37 cellular contexts compared by ENCODE assay signal in genomic region chr18:5110288-5110687, GRCh38.
DNase-seq lines count a peak whose midpoint lies in the region; ATAC-seq, FAIRE-seq and TF ChIP-seq lines count a peak whose summit lies in the region.
"Had no signal": no experiment of that assay in that cellular context is flagged by ENCODE, and none has a peak within 500 bp of the region (broad histone marks: within the 10 kb centered on the region; RNA-seq: fewer than 3 reads in every experiment).

No MANE protein-coding gene starts in this region.

- no peaks in the 10 kb centered on the region for H3K4me1 Mint-ChIP-seq in effector memory CD8-positive, alpha-beta T cell (ENCODE audit: low read depth in 2 of 2)
- H3K4me1 Mint-ChIP-seq: B cell; CD14-positive monocyte; CD4-positive, alpha-beta memory T cell had no signal

- no peak for TF ChIP-seq EP300 in SK-N-SH (IDR thresholded peaks at IDR 0.05; ENCODE audit: borderline replicate concordance in 1 of 2, low read depth in 1 of 2, low read length in 1 of 2)

- no peaks in the 10 kb centered on the region for H3K36me3 Mint-ChIP-seq in effector memory CD8-positive, alpha-beta T cell (ENCODE audit: insufficient read depth)
- H3K36me3 Mint-ChIP-seq: CD14-positive monocyte; CD4-positive, alpha-beta memory T cell; CD4-positive, CD25-positive, alpha-beta regulatory T cell; CD8-positive, alpha-beta memory T cell; CD8-positive, alpha-beta T cell had no signal

- DNase-seq in NCI-H82 (lab: John Stamatoyannopoulos, UW): peak; percentile 18
- DNase-seq in NCI-H82 treated with DMSO at 0.1 percent for 48 hours (lab: John Stamatoyannopoulos, UW; ENCODE audit: unreplicated experiment): no peak
- DNase-seq in SK-N-DZ (ENCODE audit: low spot score): peak; percentile 81
- no peak for DNase-seq in SK-N-SH
- DNase-seq in effector memory CD8-positive, alpha-beta T cell: no peak
- DNase-seq in H54 (ENCODE audit: insufficient read length, low spot score): no peak
- DNase-seq in small intestine: no peak
- DNase-seq: 8988T; ACHN; AML-193; BE2C; C1 segment of cervical spinal cord; Caco-2; Calu3; CD4-positive, alpha-beta memory T cell; CD4-positive, alpha-beta T cell; CD4-positive, CD25-positive, alpha-beta regulatory T cell; CD8-positive, alpha-beta memory T cell; CD8-positive, alpha-beta T cell; COR-L47; DMS 273 treated with DMSO at 0.1 percent for 48 hours; DMS153; DMS53; DMS79; DMS79 treated with DMSO at 0.1 percent for 48 hours; DND-41; EL had no signal

- no peak overlapping the region for H3K4me2 ChIP-seq in SK-N-SH
- H3K4me2 ChIP-seq: A549; BLaER1; BLaER1 treated with 17β-estradiol and CSF1 and Interleukin-3, amounts not matched to agents 10 nM and 100 nM had no signal

- no peak overlapping the region for H3K9ac ChIP-seq in SK-N-SH
- H3K9ac ChIP-seq: BLaER1; BLaER1 treated with 17β-estradiol and CSF1 and Interleukin-3, amounts not matched to agents 10 nM and 100 nM had no signal

- H3K9me2 ChIP-seq in SK-N-SH: no peaks in the 10 kb centered on the region

- TF ChIP-seq RAD21 in SK-N-SH (IDR thresholded peaks at IDR 0.05; ENCODE audit: low read length): no peak

- H3K4me1 ChIP-seq in SK-N-SH (ENCODE audit: control insufficient read depth in 1 of 2, insufficient read depth in 2 of 2, low read depth in 1 of 2, low read length in 1 of 2) (no peaks in the 10 kb centered on the region), small intestine (ENCODE audit: control insufficient read depth in 2 of 2, insufficient read depth in 1 of 2, low read depth in 1 of 2, low read length in 1 of 2) (no peaks in the 10 kb centered on the region)
- H3K4me1 ChIP-seq: A549, BE2C, BLaER1, Caco-2 had no signal

- no peaks in the 10 kb centered on the region for H3K79me2 ChIP-seq in SK-N-SH (ENCODE audit: insufficient read depth)

- no peaks in the 10 kb centered on the region for H3K9me3 ChIP-seq in SK-N-SH
- H3K9me3 ChIP-seq in small intestine (ENCODE audit: control insufficient read depth, low read depth): no peaks in the 10 kb centered on the region
- H3K9me3 ChIP-seq: A549, BE2C, BLaER1, Caco-2 had no signal

- H3K27ac ChIP-seq in SK-N-SH (ENCODE audit: low read depth in 2 of 2, low read length in 1 of 2) (no peak overlapping the region), small intestine (ENCODE audit: low read depth in 1 of 2, low read length in 1 of 2) (no peak overlapping the region)
- H3K27ac ChIP-seq: 22Rv1; A549; BLaER1; BLaER1 treated with 17β-estradiol and CSF1 and Interleukin-3, amounts not matched to agents 10 nM and 100 nM; C4-2B had no signal

- H3K36me3 ChIP-seq in SK-N-SH (replicated peaks in 1 of 2; ENCODE audit: control insufficient read depth in 1 of 2, insufficient read depth in 2 of 2, low read length in 1 of 2) (no peaks in the 10 kb centered on the region), small intestine (ENCODE audit: control insufficient read depth in 2 of 2, insufficient read depth in 2 of 2, low read length in 2 of 2) (no peaks in the 10 kb centered on the region)
- H3K36me3 ChIP-seq: BE2C; BLaER1; BLaER1 treated with 17β-estradiol and CSF1 and Interleukin-3, amounts not matched to agents 10 nM and 100 nM had no signal

- H3K27ac Mint-ChIP-seq in effector memory CD8-positive, alpha-beta T cell: no peak overlapping the region
- H3K27ac Mint-ChIP-seq: B cell; CD14-positive monocyte; CD4-positive, alpha-beta memory T cell; CD4-positive, alpha-beta T cell; CD4-positive, CD25-positive, alpha-beta regulatory T cell; CD8-positive, alpha-beta memory T cell; CD8-positive, alpha-beta T cell had no signal

- H3F3A ChIP-seq in SK-N-SH (replicated peaks; ENCODE audit: insufficient read depth): no peaks in the 10 kb centered on the region

- no peak overlapping the region for H2AFZ ChIP-seq in SK-N-SH (ENCODE audit: low read depth)

- H3K4me3 Mint-ChIP-seq in effector memory CD8-positive, alpha-beta T cell: no peak overlapping the region
- H3K4me3 Mint-ChIP-seq: B cell; CD14-positive monocyte; CD4-positive, alpha-beta memory T cell; CD4-positive, alpha-beta T cell; CD4-positive, CD25-positive, alpha-beta regulatory T cell; CD8-positive, alpha-beta memory T cell; CD8-positive, alpha-beta T cell had no signal

- CTCF ChIA-PET in SK-N-SH (lab: Yijun Ruan, JAX): no interaction called here

- no peak for FAIRE-seq in H54 (lab: Jason Lieb, UNC)
- no peak for FAIRE-seq in small intestine (lab: Jason Lieb, UNC)
- FAIRE-seq: A204.1, A549, D721Med had no signal

- H3K27me3 ChIP-seq in SK-N-SH (ENCODE audit: insufficient read depth) (no peaks in the 10 kb centered on the region), small intestine (ENCODE audit: control insufficient read depth in 2 of 2, insufficient read depth in 2 of 2, low read length in 2 of 2) (no peaks in the 10 kb centered on the region)
- H3K27me3 ChIP-seq: BE2C; BLaER1; BLaER1 treated with 17β-estradiol and CSF1 and Interleukin-3, amounts not matched to agents 10 nM and 100 nM had no signal

- POLR2A ChIA-PET in SK-N-SH (lab: Yijun Ruan, JAX): no interaction called here

- H3K4me3 ChIP-seq in SK-N-SH (ENCODE audit: low read depth in 2 of 2, low read length in 1 of 2) (no peak overlapping the region), small intestine (ENCODE audit: low read depth in 1 of 2, low read length in 2 of 2) (no peak overlapping the region)
- H3K4me3 ChIP-seq: A549; BLaER1; BLaER1 treated with 17β-estradiol and CSF1 and Interleukin-3, amounts not matched to agents 10 nM and 100 nM had no signal

- no peak for ATAC-seq in SK-N-SH treated with all-trans-retinoic acid at 6 μM for 48 hours
- ATAC-seq in effector memory CD8-positive, alpha-beta T cell (replicated peaks): no peak
- ATAC-seq: A549; CD8-positive, alpha-beta T cell had no signal

- TF ChIP-seq CTCF in SK-N-SH (IDR thresholded peaks at IDR 0.05): no peak

- peaks cover 0 to 12% of the 10 kb centered on the region in 2 donors for H3K27me3 Mint-ChIP-seq in effector memory CD8-positive, alpha-beta T cell
- H3K27me3 Mint-ChIP-seq: CD4-positive, alpha-beta T cell; CD4-positive, CD25-positive, alpha-beta regulatory T cell had no signal

- no peaks in the 10 kb centered on the region for H4K20me1 ChIP-seq in SK-N-SH (ENCODE audit: insufficient read depth)
- H4K20me1 ChIP-seq: BLaER1; BLaER1 treated with 17β-estradiol and CSF1 and Interleukin-3, amounts not matched to agents 10 nM and 100 nM had no signal

- no peak for TF ChIP-seq POLR2A in H54 (IDR thresholded peaks at IDR 0.05; ENCODE audit: low read depth, low read length)

- H3K9me3 Mint-ChIP-seq in effector memory CD8-positive, alpha-beta T cell: peaks cover 0 to 1% of the 10 kb centered on the region in 2 donors
- H3K9me3 Mint-ChIP-seq: CD4-positive, alpha-beta T cell had no signal

TF ChIP-seq in SK-N-SH, 30 proteins besides CTCF, POLR2A, EP300 and RAD21:
- TF ChIP-seq GATA2 (CRISPR knock-in tag; IDR thresholded peaks at IDR 0.05): peak; percentile 54; the same call in 1 of the 2 replicates
- no peak for TF ChIP-seq GABPA (IDR thresholded peaks at IDR 0.05; ENCODE audit: low read depth)
- no peak for TF ChIP-seq MAX (IDR thresholded peaks at IDR 0.05; ENCODE audit: low read depth)
TF ChIP-seq in SK-N-SH: peak in this region for 1.

TF ChIP-seq in SK-N-SH treated with all-trans-retinoic acid at 6 μM for 48 hours, 23 proteins besides CTCF, POLR2A, EP300 and RAD21:
- peak; percentile 68; the same call in 1 of the 2 replicates for TF ChIP-seq TCF4 (CRISPR knock-in tag; IDR thresholded peaks at IDR 0.05; ENCODE audit: borderline replicate concordance)
- TF ChIP-seq RARB (CRISPR knock-in tag; IDR thresholded peaks at IDR 0.05): no peak
- TF ChIP-seq ISL1 (CRISPR knock-in tag; IDR thresholded peaks at IDR 0.05): peak; percentile 35; the same call in 1 of the 2 replicates

Comparison
In these comparisons a context has a peak if more than half of its experiments do, and no peak if none do; other contexts are left out.
1. DNase-seq: peak in NCI-H82 (single experiment) and SK-N-DZ (single experiment); none in NCI-H82 treated with DMSO at 0.1 percent for 48 hours (single experiment), SK-N-SH (single experiment), effector memory CD8-positive, alpha-beta T cell (0 of 3), H54 (single experiment) and small intestine (single experiment).